16 cellular contexts compared by ENCODE assay signal in genomic region chr20:17940447-17940971, GRCh38. TPM values are rescaled to one million over a fixed set of nuclear protein-coding genes. Genes with fewer than 3 reads are reported as not detected.
DNase-seq lines count a peak whose midpoint lies in the region; ATAC-seq and TF ChIP-seq lines count a peak whose summit lies in the region.
"Had no signal": no experiment of that assay in that cellular context is flagged by ENCODE, and none has a peak within 500 bp of the region (broad histone marks: within the 10 kb centered on the region; RNA-seq: fewer than 3 reads in every experiment).

No MANE protein-coding gene starts in this region.

- peaks cover 29% of the 10 kb centered on the region for H3K36me3 Mint-ChIP-seq in activated CD8-positive, alpha-beta memory T cell treated with anti-CD3 and anti-CD28 coated beads, Interleukin-2, amount 10 ng/mL, durations not matched to agents 7 days and 5 days
- peaks cover 53% of the 10 kb centered on the region for H3K36me3 Mint-ChIP-seq in dendritic cell treated with granulocyte-macrophage colony-stimulating factor and Interleukin-4, amounts not matched to agents 40 ng/mL and 50 ng/mL, for 4 days (ENCODE audit: low read depth)
- H3K36me3 Mint-ChIP-seq in osteocyte (ENCODE audit: unreplicated experiment), result peaks cover 34% of the 10 kb centered on the region

- no peaks in the 10 kb centered on the region for H3K27me3 ChIP-seq in thyroid gland
- H3K27me3 ChIP-seq: brain microvascular endothelial cell, esophagus muscularis mucosa, uterus had no signal

- WGBS in thyroid gland, 2 donors, result 39 to 53% methylated on average over 5 to 6 of the region's 6 CpGs

- peaks cover 12 to 35% of the 10 kb centered on the region in 2 donors for H3K4me1 ChIP-seq in thyroid gland

- no peak for ATAC-seq in activated CD8-positive, alpha-beta memory T cell treated with anti-CD3 and anti-CD28 coated beads, Interleukin-2, amount 10 ng/mL, durations not matched to agents 7 days and 5 days

- no peaks in the 10 kb centered on the region for H3K27me3 Mint-ChIP-seq in activated CD8-positive, alpha-beta memory T cell treated with anti-CD3 and anti-CD28 coated beads, Interleukin-2, amount 10 ng/mL, durations not matched to agents 7 days and 5 days
- H3K27me3 Mint-ChIP-seq in dendritic cell treated with granulocyte-macrophage colony-stimulating factor and Interleukin-4, amounts not matched to agents 40 ng/mL and 50 ng/mL, for 4 days, result no peaks in the 10 kb centered on the region
- H3K27me3 Mint-ChIP-seq in osteocyte (ENCODE audit: unreplicated experiment), result no peaks in the 10 kb centered on the region

- CTCF ChIA-PET in activated CD8-positive, alpha-beta memory T cell treated with anti-CD3 and anti-CD28 coated beads, Interleukin-2, amount 10 ng/mL, durations not matched to agents 7 days and 5 days (lab: Charles Lee), result interaction anchor here (0.6 to 2.9 kb wide), 4 partner anchors 9 to 442 kb away, joined by 3 to 12 read pairs (median 4); no protein-coding TSS in a partner anchor

- H3K9me3 ChIP-seq in SK-N-MC (ENCODE audit: low read depth, low read length) (no peaks in the 10 kb centered on the region), thyroid gland (no peaks in the 10 kb centered on the region)
- H3K9me3 ChIP-seq: esophagus muscularis mucosa, uterus had no signal

- H3K27ac ChIP-seq in SK-N-MC, result peak overlapping the region; percentile 19
- H3K27ac ChIP-seq in thyroid gland, result no peak overlapping the region
- H3K27ac ChIP-seq: brain microvascular endothelial cell, esophagus muscularis mucosa had no signal

- H3K36me3 ChIP-seq in SK-N-MC (ENCODE audit: insufficient read depth, low read length) (peaks cover 56% of the 10 kb centered on the region), thyroid gland (peaks cover 31 to 34% of the 10 kb centered on the region in 2 donors)
- H3K36me3 ChIP-seq: uterus had no signal

- no peaks in the 10 kb centered on the region for H3K9me3 Mint-ChIP-seq in activated CD8-positive, alpha-beta memory T cell treated with anti-CD3 and anti-CD28 coated beads, Interleukin-2, amount 10 ng/mL, durations not matched to agents 7 days and 5 days (ENCODE audit: low read depth)
- H3K9me3 Mint-ChIP-seq in dendritic cell treated with granulocyte-macrophage colony-stimulating factor and Interleukin-4, amounts not matched to agents 40 ng/mL and 50 ng/mL, for 4 days, result no peaks in the 10 kb centered on the region
- H3K9me3 Mint-ChIP-seq in osteocyte (ENCODE audit: unreplicated experiment), result no peaks in the 10 kb centered on the region
- H3K9me3 Mint-ChIP-seq: memory B cell had no signal

- no peak for TF ChIP-seq POLR2A in thyroid gland (IDR thresholded peaks at IDR 0.05)

- no peak overlapping the region for H3K4me3 ChIP-seq in SK-N-MC
- H3K4me3 ChIP-seq in thyroid gland (replicated peaks in 1 of 3), result no peak overlapping the region
- H3K4me3 ChIP-seq: esophagus muscularis mucosa, uterus had no signal

- H3K4me1 Mint-ChIP-seq in activated CD8-positive, alpha-beta memory T cell treated with anti-CD3 and anti-CD28 coated beads, Interleukin-2, amount 10 ng/mL, durations not matched to agents 7 days and 5 days, result peaks cover 36% of the 10 kb centered on the region
- H3K4me1 Mint-ChIP-seq in dendritic cell treated with granulocyte-macrophage colony-stimulating factor and Interleukin-4, amounts not matched to agents 40 ng/mL and 50 ng/mL, for 4 days (ENCODE audit: low read depth), result peaks cover 64% of the 10 kb centered on the region
- H3K4me1 Mint-ChIP-seq in osteocyte (ENCODE audit: unreplicated experiment), result peaks cover 56% of the 10 kb centered on the region

- intact Hi-C loops in dendritic cell treated with granulocyte-macrophage colony-stimulating factor and Interleukin-4, amounts not matched to agents 40 ng/mL and 50 ng/mL, for 4 days (cut with micrococcal nuclease), result loop anchor here (10.0 kb wide), 1 partner anchor 54 kb away; no protein-coding TSS in a partner anchor
- intact Hi-C loops in thyroid gland (cut with DNase I), result no loop called here

- H3K27ac Mint-ChIP-seq in activated CD8-positive, alpha-beta memory T cell treated with anti-CD3 and anti-CD28 coated beads, Interleukin-2, amount 10 ng/mL, durations not matched to agents 7 days and 5 days, result peak overlapping the region; percentile 1
- peak overlapping the region; percentile 45 for H3K27ac Mint-ChIP-seq in dendritic cell treated with granulocyte-macrophage colony-stimulating factor and Interleukin-4, amounts not matched to agents 40 ng/mL and 50 ng/mL, for 4 days
- no peak overlapping the region for H3K27ac Mint-ChIP-seq in osteocyte (ENCODE audit: unreplicated experiment)
- H3K27ac Mint-ChIP-seq: memory B cell had no signal

- H3K4me3 Mint-ChIP-seq in activated CD8-positive, alpha-beta memory T cell treated with anti-CD3 and anti-CD28 coated beads, Interleukin-2, amount 10 ng/mL, durations not matched to agents 7 days and 5 days, result no peak overlapping the region
- no peak overlapping the region for H3K4me3 Mint-ChIP-seq in dendritic cell treated with granulocyte-macrophage colony-stimulating factor and Interleukin-4, amounts not matched to agents 40 ng/mL and 50 ng/mL, for 4 days
- no peak overlapping the region for H3K4me3 Mint-ChIP-seq in osteocyte (ENCODE audit: unreplicated experiment)

- no peak overlapping the region for H3K9ac ChIP-seq in SK-N-MC (ENCODE audit: insufficient read length)

- TF ChIP-seq CTCF in thyroid gland (IDR thresholded peaks at IDR 0.05), result no peak
- no peak for TF ChIP-seq CTCF in osteocyte (IDR thresholded peaks at IDR 0.05)

- DNase-seq in activated CD8-positive, alpha-beta memory T cell treated with anti-CD3 and anti-CD28 coated beads, Interleukin-2, amount 10 ng/mL, durations not matched to agents 7 days and 5 days, result no peak
- DNase-seq in activated CD8-positive, alpha-beta memory T cell treated with anti-CD3 and anti-CD28 coated beads for 24 hours, result no peak
- DNase-seq in SK-N-MC (ENCODE audit: low read depth, low spot score) (no peak), thyroid gland (peak; percentile 73 to 74), osteocyte (ENCODE audit: extremely low spot score, unreplicated experiment) (no peak), dedifferentiated amniotic fluid mesenchymal stem cell (ENCODE audit: extremely low spot score) (no peak), HuH-7 (ENCODE audit: low spot score) (no peak)
- DNase-seq: activated CD4-positive, CD25-positive, alpha-beta regulatory T cell; brain microvascular endothelial cell; HCEC 1CT; NCI-H510A; Right ventricle myocardium superior; uterus had no signal

RNA-seq across cellular contexts. Expression of gene SNX5, which starts 28.1 kb away (rescaled TPM):
- 100 to 1,000 TPM; 178 to 192 TPM for total RNA-seq in activated CD8-positive, alpha-beta memory T cell treated with anti-CD3 and anti-CD28 coated beads, Interleukin-2, amount 10 ng/mL, durations not matched to agents 7 days and 5 days
- total RNA-seq in thyroid gland (100 to 1,000 TPM; 247 to 346 (median 270) TPM), osteocyte (140 and 147 TPM in 2 replicates)

RNA-seq across cellular contexts. Expression of gene MGME1, which starts 28.3 kb away (rescaled TPM):
- total RNA-seq in activated CD8-positive, alpha-beta memory T cell treated with anti-CD3 and anti-CD28 coated beads, Interleukin-2, amount 10 ng/mL, durations not matched to agents 7 days and 5 days, result 10 to 100 TPM; 46.6 to 50.7 TPM
- total RNA-seq in thyroid gland (10 to 100 TPM; 14.6 to 24.2 (median 16.8) TPM), osteocyte (38.5 and 40.5 TPM in 2 replicates)

Comparison
In these comparisons a context has a peak if more than half of its experiments do, and no peak if none do; other contexts are left out.
1. DNase-seq: peak in thyroid gland (2 of 2); none in activated CD8-positive, alpha-beta memory T cell treated with anti-CD3 and anti-CD28 coated beads, Interleukin-2, amount 10 ng/mL, durations not matched to agents 7 days and 5 days (single experiment), activated CD8-positive, alpha-beta memory T cell treated with anti-CD3 and anti-CD28 coated beads for 24 hours (single experiment), SK-N-MC (single experiment), osteocyte (single experiment), dedifferentiated amniotic fluid mesenchymal stem cell (single experiment) and HuH-7 (single experiment).